ENCODE assay signal across 17 cellular contexts in genomic region chr4:173478884-173479283, GRCh38. TPM values are rescaled to one million over a fixed set of nuclear protein-coding genes. Genes with fewer than 3 reads are reported as not detected.
DNase-seq lines count a peak whose midpoint lies in the region; ATAC-seq and TF ChIP-seq lines count a peak whose summit lies in the region.
"Had no signal": no experiment of that assay in that cellular context is flagged by ENCODE, and none has a peak within 500 bp of the region (broad histone marks: within the 10 kb centered on the region; RNA-seq: fewer than 3 reads in every experiment).

No MANE protein-coding gene starts in this region.

- ATAC-seq in sciatic nerve (peak; percentile 38), GM21529 (IDR thresholded peaks at IDR 0.05; ENCODE audit: unreplicated experiment) (no peak), omental fat pad (ENCODE audit: low FRiP score) (no peak)

- TF ChIP-seq CTCF in esophagus muscularis mucosa (IDR thresholded peaks at IDR 0.05): no peak
- no peak for TF ChIP-seq CTCF in uterus (IDR thresholded peaks at IDR 0.05)
- no peak for TF ChIP-seq CTCF in omental fat pad (IDR thresholded peaks at IDR 0.05)

- WGBS in esophagus muscularis mucosa: 86% methylated on average over 4 of the region's 4 CpGs

- peak overlapping the region; percentile 51 for H3K9ac ChIP-seq in adipocyte (ENCODE audit: low read length)

- peak overlapping the region; percentile 52 to 76 (median 53) for H3K27ac ChIP-seq in esophagus muscularis mucosa (replicated peaks in 1 of 4)
- H3K27ac ChIP-seq in uterus: peak overlapping the region; percentile 46 to 70

- intact Hi-C loops in esophagus muscularis mucosa (cut with DNase I): no loop called here
- intact Hi-C loops in sciatic nerve (cut with DNase I): no loop called here
- intact Hi-C loops in uterus (cut with DNase I; ENCODE audit: low total_unique reads): no loop called here

- TF ChIP-seq POLR2A in esophagus muscularis mucosa (IDR thresholded peaks at IDR 0.05; ENCODE audit: low read depth) (no peak), uterus (IDR thresholded peaks at IDR 0.05) (no peak)

- H3K36me3 ChIP-seq in adipocyte (ENCODE audit: control insufficient read depth, insufficient read depth, low read length, severe bottlenecking) (no peaks in the 10 kb centered on the region), esophagus muscularis mucosa (no peaks in the 10 kb centered on the region), uterus (no peaks in the 10 kb centered on the region)
- H3K36me3 ChIP-seq: HAP-1 had no signal

- H3K4me3 ChIP-seq in adipocyte (ENCODE audit: low read length) (peak overlapping the region; percentile 25), esophagus muscularis mucosa (no peak overlapping the region), uterus (no peak overlapping the region)
- H3K4me3 ChIP-seq: HAP-1 had no signal

- peaks cover 15% of the 10 kb centered on the region for H3K4me1 ChIP-seq in adipocyte (ENCODE audit: control insufficient read depth, insufficient read depth, low read length)
- peaks cover 0 to 16% (median 11%) of the 10 kb centered on the region in 4 donors for H3K4me1 ChIP-seq in esophagus muscularis mucosa
- no peaks in the 10 kb centered on the region for H3K4me1 ChIP-seq in uterus
- H3K4me1 ChIP-seq: HAP-1 had no signal

- H3K9me3 ChIP-seq in adipocyte (ENCODE audit: control insufficient read depth, low read length) (no peaks in the 10 kb centered on the region), esophagus muscularis mucosa (no peaks in the 10 kb centered on the region), uterus (no peaks in the 10 kb centered on the region)
- H3K9me3 ChIP-seq: HAP-1 had no signal

- DNase-seq in adipocyte (ENCODE audit: low read depth): no peak
- DNase-seq in esophagus muscularis mucosa (ENCODE audit: extremely low spot score): no peak
- DNase-seq in sciatic nerve (ENCODE audit: low spot score): no peak
- no peak for DNase-seq in uterus
- DNase-seq in omental fat pad (ENCODE audit: low spot score): no peak
- DNase-seq in NCI-H510A (lab: John Stamatoyannopoulos, UW): no peak
- DNase-seq: CD4-positive, CD25-positive, alpha-beta regulatory T cell; KBM-7; NCI-H1417 treated with DMSO at 0.1 percent for 48 hours; NCI-H1930; NCI-H2171; NCI-H446 treated with DMSO at 0.1 percent for 48 hours; NCI-H748 treated with DMSO at 0.1 percent for 48 hours; RPMI8226 had no signal

- H3K27me3 ChIP-seq in adipocyte (replicated peaks; ENCODE audit: control insufficient read depth, insufficient read depth, low read length): no peaks in the 10 kb centered on the region
- H3K27me3 ChIP-seq in esophagus muscularis mucosa: no peaks in the 10 kb centered on the region
- no peaks in the 10 kb centered on the region for H3K27me3 ChIP-seq in uterus

- no peak for TF ChIP-seq EP300 in esophagus muscularis mucosa (IDR thresholded peaks at IDR 0.05)

RNA-seq across cellular contexts. Expression of gene HAND2, which starts 51.1 kb away (rescaled TPM):
- total RNA-seq in esophagus muscularis mucosa (100 to 1,000 TPM in 3 of 4 donors, 10 to 100 TPM in 1; 77.7 to 165 (median 138) TPM), sciatic nerve (0.27 TPM), uterus (10 to 100 TPM; 20.3 to 77.6 (median 23.7) TPM), omental fat pad (10 to 100 TPM in 3 of 4 donors, 1 to 10 TPM in 1; 4.2 to 29.2 (median 12.3) TPM)
- total RNA-seq: B cell; CD4-positive, CD25-positive, alpha-beta regulatory T cell had no signal
